Comparison of ENCODE assay signal across 16 cellular contexts in genomic region chr17:7633093-7633492, GRCh38. TPM values are rescaled to one million over a fixed set of nuclear protein-coding genes. Genes with fewer than 3 reads are reported as not detected.
DNase-seq lines count a peak whose midpoint lies in the region; ATAC-seq and TF ChIP-seq lines count a peak whose summit lies in the region.
"Had no signal": no experiment of that assay in that cellular context is flagged by ENCODE, and none has a peak within 500 bp of the region (broad histone marks: within the 10 kb centered on the region; RNA-seq: fewer than 3 reads in every experiment).

No MANE protein-coding gene starts in this region.

- H3K9me3 ChIP-seq in cardiac muscle cell (ENCODE audit: low read depth) (no peaks in the 10 kb centered on the region), right cardiac atrium (ENCODE audit: control insufficient read depth, low read length) (no peaks in the 10 kb centered on the region)
- H3K9me3 ChIP-seq: tibial nerve had no signal

- H3K27me3 Mint-ChIP-seq in dendritic cell treated with granulocyte-macrophage colony-stimulating factor and Interleukin-4, amounts not matched to agents 40 ng/mL and 50 ng/mL, for 4 days = peaks cover 11% of the 10 kb centered on the region
- H3K27me3 Mint-ChIP-seq: activated CD4-positive, alpha-beta T cell treated with anti-CD3 and anti-CD28 coated beads, Interleukin-2, amount 10 ng/mL, durations not matched to agents 7 days and 5 days; activated naive CD8-positive, alpha-beta T cell; stimulated activated memory B cell treated with anti-CD40 and anti-IgM and Interleukin-4, amounts not matched to agents 10 μg/mL and 1 μg/mL and 100 μg/mL, for 72 hours had no signal

- intact Hi-C loops in right cardiac atrium (cut with DNase I) = loop anchor here (5.0 to 10.0 kb wide), 2 partner anchors 52 to 54 kb away; partner anchors contain the start of genes TP53 (in 4 of the 4) and WRAP53 (in 4 of the 4)
- intact Hi-C loops in dendritic cell treated with granulocyte-macrophage colony-stimulating factor and Interleukin-4, amounts not matched to agents 40 ng/mL and 50 ng/mL, for 4 days (cut with micrococcal nuclease) = no loop called here

- no peak for ATAC-seq in right cardiac atrium
- ATAC-seq: stimulated activated memory B cell treated with anti-CD40 and anti-IgM and Interleukin-4, amounts not matched to agents 10 μg/mL and 1 μg/mL and 100 μg/mL, for 72 hours had no signal

- TF ChIP-seq CTCF in cardiac muscle cell (IDR thresholded peaks at IDR 0.05; ENCODE audit: low read depth, low read length) = no peak

- H3K27ac ChIP-seq in cardiac muscle cell = peak overlapping the region; percentile 76
- no peak overlapping the region for H3K27ac ChIP-seq in right cardiac atrium (ENCODE audit: low read length)
- H3K27ac ChIP-seq: tibial nerve had no signal

- peaks cover 5% of the 10 kb centered on the region for H3K4me1 Mint-ChIP-seq in dendritic cell treated with granulocyte-macrophage colony-stimulating factor and Interleukin-4, amounts not matched to agents 40 ng/mL and 50 ng/mL, for 4 days (ENCODE audit: low read depth)
- H3K4me1 Mint-ChIP-seq: stimulated activated memory B cell treated with anti-CD40 and anti-IgM and Interleukin-4, amounts not matched to agents 10 μg/mL and 1 μg/mL and 100 μg/mL, for 72 hours had no signal

- no peaks in the 10 kb centered on the region for H3K36me3 ChIP-seq in cardiac muscle cell
- H3K36me3 ChIP-seq: tibial nerve had no signal

- H3K27ac Mint-ChIP-seq in dendritic cell treated with granulocyte-macrophage colony-stimulating factor and Interleukin-4, amounts not matched to agents 40 ng/mL and 50 ng/mL, for 4 days = peak overlapping the region; percentile 49
- H3K27ac Mint-ChIP-seq: activated CD4-positive, alpha-beta T cell treated with anti-CD3 and anti-CD28 coated beads, Interleukin-2, amount 10 ng/mL, durations not matched to agents 7 days and 5 days; activated naive CD8-positive, alpha-beta T cell; stimulated activated memory B cell treated with anti-CD40 and anti-IgM and Interleukin-4, amounts not matched to agents 10 μg/mL and 1 μg/mL and 100 μg/mL, for 72 hours had no signal

- no peaks in the 10 kb centered on the region for H3K36me3 Mint-ChIP-seq in dendritic cell treated with granulocyte-macrophage colony-stimulating factor and Interleukin-4, amounts not matched to agents 40 ng/mL and 50 ng/mL, for 4 days (ENCODE audit: low read depth)
- H3K36me3 Mint-ChIP-seq: activated naive CD8-positive, alpha-beta T cell; stimulated activated memory B cell treated with anti-CD40 and anti-IgM and Interleukin-4, amounts not matched to agents 10 μg/mL and 1 μg/mL and 100 μg/mL, for 72 hours had no signal

- peaks cover 11% of the 10 kb centered on the region for H3K4me1 ChIP-seq in cardiac muscle cell (ENCODE audit: low read depth)
- peaks cover 2% of the 10 kb centered on the region for H3K4me1 ChIP-seq in right cardiac atrium (ENCODE audit: control insufficient read depth, insufficient read depth, low read length)

- WGBS in right cardiac atrium = 88% methylated on average over 2 of the region's 2 CpGs

- H3K27me3 ChIP-seq in cardiac muscle cell = no peaks in the 10 kb centered on the region
- H3K27me3 ChIP-seq in right cardiac atrium (ENCODE audit: control insufficient read depth, insufficient read depth) = no peaks in the 10 kb centered on the region
- H3K27me3 ChIP-seq: tibial nerve had no signal

- H3K9me3 Mint-ChIP-seq in dendritic cell treated with granulocyte-macrophage colony-stimulating factor and Interleukin-4, amounts not matched to agents 40 ng/mL and 50 ng/mL, for 4 days = no peaks in the 10 kb centered on the region
- H3K9me3 Mint-ChIP-seq: activated CD4-positive, alpha-beta T cell treated with anti-CD3 and anti-CD28 coated beads, Interleukin-2, amount 10 ng/mL, durations not matched to agents 7 days and 5 days; stimulated activated memory B cell treated with anti-CD40 and anti-IgM and Interleukin-4, amounts not matched to agents 10 μg/mL and 1 μg/mL and 100 μg/mL, for 72 hours had no signal

- H3K4me3 Mint-ChIP-seq in dendritic cell treated with granulocyte-macrophage colony-stimulating factor and Interleukin-4, amounts not matched to agents 40 ng/mL and 50 ng/mL, for 4 days = no peak overlapping the region
- H3K4me3 Mint-ChIP-seq: activated CD4-positive, alpha-beta T cell treated with anti-CD3 and anti-CD28 coated beads, Interleukin-2, amount 10 ng/mL, durations not matched to agents 7 days and 5 days; activated naive CD8-positive, alpha-beta T cell; stimulated activated memory B cell treated with anti-CD40 and anti-IgM and Interleukin-4, amounts not matched to agents 10 μg/mL and 1 μg/mL and 100 μg/mL, for 72 hours had no signal

- DNase-seq in cardiac muscle cell (ENCODE audit: low read depth in 1 of 2, low spot score in 1 of 2) (no peak), right cardiac atrium (no peak), activated gamma-delta T cell treated with Interleukin-2 at 50 U/mL for 16 hours (no peak), DMS79 (lab: John Stamatoyannopoulos, UW) (no peak)
- DNase-seq in activated CD4-positive, CD25-positive, alpha-beta regulatory T cell (lab: John Stamatoyannopoulos, UW) = no peak
- DNase-seq: 8988T; activated T-cell treated with anti-CD3 and anti-CD28 coated beads, Interleukin-2, amount 50 U/mL, for 1 hour; left ventricle myocardium superior; NCI-H187 treated with DMSO at 0.1 percent for 48 hours; NCI-H446 treated with DMSO at 0.1 percent for 48 hours; T-helper 9 cell had no signal

- H3K4me3 ChIP-seq in cardiac muscle cell (no peak overlapping the region), right cardiac atrium (ENCODE audit: low read length) (no peak overlapping the region)
- H3K4me3 ChIP-seq: tibial nerve had no signal

RNA-seq across cellular contexts. Expression of gene SHBG, which starts 3.2 kb away (rescaled TPM):
- total RNA-seq in cardiac muscle cell (2.2 and 2.8 TPM in 2 replicates), right cardiac atrium (1 to 10 TPM in 1 of 4 donors, under 1 TPM in 2, not detected in 1; 0.71 to 1.2 (median 0.82) TPM)
- polyA plus RNA-seq in cardiac muscle cell (3.9 and 5.6 TPM in 2 replicates), right cardiac atrium (0.57 TPM)
- total RNA-seq: activated CD4-positive, alpha-beta T cell treated with anti-CD3 and anti-CD28 coated beads, Interleukin-2, amount 10 ng/mL, durations not matched to agents 7 days and 5 days; left ventricle myocardium superior had no signal

RNA-seq across cellular contexts. Expression of gene SAT2, which starts 5.5 kb away (rescaled TPM):
- total RNA-seq in cardiac muscle cell (130 and 143 TPM in 2 replicates), right cardiac atrium (100 to 1,000 TPM in 2 of 4 donors, 10 to 100 TPM in 2; 85.1 to 117 (median 93.7) TPM)
- polyA plus RNA-seq in cardiac muscle cell (142 and 148 TPM in 2 replicates), right cardiac atrium (141 TPM)

RNA-seq across cellular contexts. Expression of gene ATP1B2, which starts 17.6 kb away (rescaled TPM):
- total RNA-seq in cardiac muscle cell (26.2 and 34.6 TPM in 2 replicates), right cardiac atrium (10 to 100 TPM in 1 of 4 donors, 1 to 10 TPM in 3; 3.1 to 10.2 (median 5.3) TPM)
- polyA plus RNA-seq in cardiac muscle cell (157 TPM in 2 replicates), right cardiac atrium (2.8 TPM)

RNA-seq across cellular contexts. Expression of gene FXR2, which starts 18.4 kb away (rescaled TPM):
- 65.0 and 69.2 TPM in 2 replicates for total RNA-seq in cardiac muscle cell
- polyA plus RNA-seq in cardiac muscle cell = 60.5 and 65.5 TPM in 2 replicates
- 100 to 1,000 TPM in 1 of 4 donors, 10 to 100 TPM in 3; 78.9 to 109 (median 87.2) TPM for total RNA-seq in right cardiac atrium
- polyA plus RNA-seq in right cardiac atrium = 79.3 TPM

RNA-seq across cellular contexts. Expression of gene SOX15, which starts 43.2 kb away (rescaled TPM):
- total RNA-seq in cardiac muscle cell = 5.4 and 6.5 TPM in 2 replicates
- 5.3 and 5.9 TPM in 2 replicates for polyA plus RNA-seq in cardiac muscle cell
- 1 to 10 TPM; 5.4 to 6.2 (median 5.9) TPM for total RNA-seq in right cardiac atrium
- 7.0 TPM for polyA plus RNA-seq in right cardiac atrium
